ENCODE assay signal across 9 cellular contexts in the genomic region with DNA sequence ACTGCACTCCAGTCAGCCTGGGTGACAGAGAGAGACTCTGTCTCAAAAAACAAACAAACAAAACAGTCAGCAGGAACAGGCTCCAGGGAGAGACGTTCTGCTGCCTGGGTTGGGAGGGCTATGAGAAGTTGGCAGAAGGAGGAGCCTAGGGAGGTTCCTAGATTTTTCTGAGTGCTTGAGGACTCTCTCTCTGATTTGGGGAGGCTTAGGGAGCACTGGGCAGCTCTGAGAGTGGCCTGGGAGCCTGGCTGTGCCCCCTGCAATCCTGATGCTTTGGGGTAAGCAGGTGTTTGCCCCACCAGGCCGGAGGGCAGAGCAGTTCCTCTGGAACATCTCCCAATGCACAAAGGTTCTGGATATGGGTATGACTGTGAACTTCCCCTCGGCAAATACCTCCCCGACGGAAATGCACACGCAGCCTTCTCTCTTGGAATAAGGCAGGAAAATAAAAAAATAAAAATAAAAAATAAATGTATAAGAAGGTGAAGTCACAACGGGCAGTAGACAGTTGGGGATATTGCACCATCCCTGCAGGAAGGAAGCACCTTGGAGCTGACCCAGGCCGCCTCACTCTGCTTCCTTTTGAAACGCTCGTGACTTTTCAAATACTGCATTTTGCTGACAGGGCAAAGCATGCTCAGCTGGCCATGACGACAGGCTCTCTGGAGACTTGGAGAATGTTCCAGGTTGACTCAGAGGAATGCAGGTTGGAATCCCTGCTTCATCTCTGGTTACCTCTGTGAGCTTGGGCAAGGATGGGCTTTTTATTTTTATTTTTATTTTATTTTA. TPM values are rescaled to one million over a fixed set of nuclear protein-coding genes. Genes with fewer than 3 reads are reported as not detected.
DNase-seq lines count a peak whose midpoint lies in the region; ATAC-seq, FAIRE-seq and TF ChIP-seq lines count a peak whose summit lies in the region.
"Had no signal": no experiment of that assay in that cellular context is flagged by ENCODE, and none has a peak within 500 bp of the region (broad histone marks: within the 10 kb centered on the region; RNA-seq: fewer than 3 reads in every experiment).

No MANE protein-coding gene starts in this region.

- DNase-seq in HL-60 (ENCODE audit: low read depth in 1 of 2, low spot score in 1 of 2) (peak; percentile 81 to 92), astrocyte (ENCODE audit: low read depth) (peak; percentile 33), left ventricle myocardium superior (peak; percentile 73), spleen (peak; percentile 88), foreskin melanocyte (no peak), GOT3 (lab: John Stamatoyannopoulos, UW) (no peak)
- DNase-seq in stimulated activated naive CD8-positive, alpha-beta T cell treated with anti-CD3 and anti-CD28 coated beads, Interleukin-15, amount 100 ng/mL, for 72 hours = no peak
- DNase-seq in activated naive CD4-positive, alpha-beta T cell treated with anti-CD3 and anti-CD28 coated beads, Interleukin-2, amount 50 U/mL, for 16 hours = no peak
- DNase-seq: activated CD4-positive, alpha-beta T cell treated with anti-CD3 and anti-CD28 coated beads, Interleukin-2, amount 10 ng/mL, durations not matched to agents 7 days and 5 days had no signal

- TF ChIP-seq CTCF in HL-60 (IDR thresholded peaks at IDR 0.05; ENCODE audit: insufficient read depth, low read length) (no peak), astrocyte (IDR thresholded peaks at IDR 0.05; ENCODE audit: insufficient read depth, low read depth, low read length) (no peak), spleen (IDR thresholded peaks at IDR 0.05 in 8 of 11, conservative IDR thresholded peaks at IDR 0.05 in 3 of 11) (no peak)

- TF ChIP-seq POLR2A in spleen (IDR thresholded peaks at IDR 0.05) = no peak

- H3K9me3 Mint-ChIP-seq in astrocyte (ENCODE audit: unreplicated experiment) = peaks cover 3% of the 10 kb centered on the region
- H3K9me3 Mint-ChIP-seq in stimulated activated naive CD8-positive, alpha-beta T cell treated with anti-CD3 and anti-CD28 coated beads, Interleukin-15, amount 100 ng/mL, for 72 hours = no peaks in the 10 kb centered on the region
- H3K9me3 Mint-ChIP-seq: activated CD4-positive, alpha-beta T cell treated with anti-CD3 and anti-CD28 coated beads, Interleukin-2, amount 10 ng/mL, durations not matched to agents 7 days and 5 days had no signal

- ATAC-seq in left ventricle myocardium superior = peak; percentile 74
- no peak for ATAC-seq in stimulated activated naive CD8-positive, alpha-beta T cell treated with anti-CD3 and anti-CD28 coated beads, Interleukin-15, amount 100 ng/mL, for 72 hours

- no peak overlapping the region for H3K4me2 ChIP-seq in astrocyte (ENCODE audit: low read length)

- peak overlapping the region; percentile 98 for H3K27ac ChIP-seq in HL-60 (replicated peaks)
- no peak overlapping the region for H3K27ac ChIP-seq in astrocyte (ENCODE audit: low read depth, low read length)
- H3K27ac ChIP-seq in spleen = peak overlapping the region; percentile 71 to 92 (median 88)

- H3K9ac ChIP-seq in astrocyte (ENCODE audit: low read length) = no peak overlapping the region

- no peak overlapping the region for H2AFZ ChIP-seq in astrocyte (ENCODE audit: low read depth, low read length)

- FAIRE-seq in astrocyte (lab: Jason Lieb, UNC) = no peak

- H3K4me1 Mint-ChIP-seq in astrocyte (ENCODE audit: low read depth, unreplicated experiment) = no peaks in the 10 kb centered on the region
- no peaks in the 10 kb centered on the region for H3K4me1 Mint-ChIP-seq in stimulated activated naive CD8-positive, alpha-beta T cell treated with anti-CD3 and anti-CD28 coated beads, Interleukin-15, amount 100 ng/mL, for 72 hours
- H3K4me1 Mint-ChIP-seq: activated CD4-positive, alpha-beta T cell treated with anti-CD3 and anti-CD28 coated beads, Interleukin-2, amount 10 ng/mL, durations not matched to agents 7 days and 5 days had no signal

- H3K4me1 ChIP-seq in astrocyte (ENCODE audit: insufficient read depth, low read length) = peaks cover 19% of the 10 kb centered on the region
- H3K4me1 ChIP-seq in spleen = peaks cover 0 to 64% (median 41%) of the 10 kb centered on the region in 6 donors

- no peak overlapping the region for H3K4me3 Mint-ChIP-seq in astrocyte (ENCODE audit: unreplicated experiment)
- H3K4me3 Mint-ChIP-seq in stimulated activated naive CD8-positive, alpha-beta T cell treated with anti-CD3 and anti-CD28 coated beads, Interleukin-15, amount 100 ng/mL, for 72 hours = no peak overlapping the region
- H3K4me3 Mint-ChIP-seq: activated CD4-positive, alpha-beta T cell treated with anti-CD3 and anti-CD28 coated beads, Interleukin-2, amount 10 ng/mL, durations not matched to agents 7 days and 5 days had no signal

- peaks cover 7% of the 10 kb centered on the region for H3K27me3 Mint-ChIP-seq in astrocyte (ENCODE audit: low read depth, unreplicated experiment)
- peaks cover 16% of the 10 kb centered on the region for H3K27me3 Mint-ChIP-seq in stimulated activated naive CD8-positive, alpha-beta T cell treated with anti-CD3 and anti-CD28 coated beads, Interleukin-15, amount 100 ng/mL, for 72 hours

- no peaks in the 10 kb centered on the region for H3K36me3 ChIP-seq in astrocyte (ENCODE audit: insufficient read depth, low read length)
- no peaks in the 10 kb centered on the region for H3K36me3 ChIP-seq in spleen

- intact Hi-C loops in left ventricle myocardium superior (cut with micrococcal nuclease) (no loop called here), spleen (cut with DNase I; ENCODE audit: low total_unique reads) (no loop called here)

- H3K36me3 Mint-ChIP-seq in astrocyte (ENCODE audit: low read depth, unreplicated experiment) = no peaks in the 10 kb centered on the region

- H3K4me3 ChIP-seq in HL-60 (replicated peaks; ENCODE audit: insufficient read depth, low read length) (no peak overlapping the region), astrocyte (ENCODE audit: insufficient read depth, low read depth, low read length) (no peak overlapping the region), spleen (peak overlapping the region in 1 of 8 donors; percentile 39)

- H3K9me3 ChIP-seq in astrocyte (ENCODE audit: insufficient read depth, low read depth, low read length) (no peaks in the 10 kb centered on the region), spleen (peaks cover 0 to 5% (median 0%) of the 10 kb centered on the region in 8 donors)

- no peaks in the 10 kb centered on the region for H3K79me2 ChIP-seq in astrocyte (ENCODE audit: insufficient read depth, low read length)

- H3K27ac Mint-ChIP-seq in astrocyte (ENCODE audit: unreplicated experiment) = no peak overlapping the region
- H3K27ac Mint-ChIP-seq in stimulated activated naive CD8-positive, alpha-beta T cell treated with anti-CD3 and anti-CD28 coated beads, Interleukin-15, amount 100 ng/mL, for 72 hours = no peak overlapping the region
- H3K27ac Mint-ChIP-seq: activated CD4-positive, alpha-beta T cell treated with anti-CD3 and anti-CD28 coated beads, Interleukin-2, amount 10 ng/mL, durations not matched to agents 7 days and 5 days had no signal

- no peaks in the 10 kb centered on the region for H4K20me1 ChIP-seq in astrocyte (ENCODE audit: insufficient read depth, low read length)

- 9 to 19% (median 14%) methylated on average over 11 of the region's 11 CpGs for WGBS in spleen, 5 donors

- H3K27me3 ChIP-seq in HL-60 (ENCODE audit: insufficient read depth, poor library complexity, severe bottlenecking) = no peaks in the 10 kb centered on the region
- H3K27me3 ChIP-seq in astrocyte (ENCODE audit: insufficient read depth, low read length) = no peaks in the 10 kb centered on the region
- H3K27me3 ChIP-seq in spleen (replicated peaks in 1 of 7) = peaks cover 0 to 22% (median 0%) of the 10 kb centered on the region in 7 donors

RNA-seq across cellular contexts. Expression of a gene that starts 26.5 kb away (rescaled TPM):
- total RNA-seq in astrocyte (41.9 and 42.2 TPM in 2 replicates), left ventricle myocardium superior (10.4 TPM), spleen (100 to 1,000 TPM in 2 of 7 donors, 10 to 100 TPM in 5; 23.0 to 197 (median 80.0) TPM)
- polyA plus RNA-seq in spleen = 100 to 1,000 TPM in 2 of 3 donors, 10 to 100 TPM in 1; 22.4 to 279 (median 148) TPM
- total RNA-seq: activated CD4-positive, alpha-beta T cell treated with anti-CD3 and anti-CD28 coated beads, Interleukin-2, amount 10 ng/mL, durations not matched to agents 7 days and 5 days had no signal

RNA-seq across cellular contexts. Expression of a gene that starts 48.0 kb away (rescaled TPM):
- 61.2 and 68.3 TPM in 2 replicates for total RNA-seq in astrocyte
- 22.2 TPM for total RNA-seq in left ventricle myocardium superior
- 10 to 100 TPM; 31.0 to 42.6 (median 34.8) TPM for total RNA-seq in spleen
- polyA plus RNA-seq in spleen = 10 to 100 TPM; 37.4 to 48.0 (median 38.7) TPM

RNA-seq across cellular contexts. Expression of a gene that starts 48.4 kb away (rescaled TPM):
- 265 and 298 TPM in 2 replicates for total RNA-seq in astrocyte
- total RNA-seq in left ventricle myocardium superior = 140 TPM
- 100 to 1,000 TPM; 135 to 261 (median 158) TPM for total RNA-seq in spleen
- 100 to 1,000 TPM; 164 to 248 (median 196) TPM for polyA plus RNA-seq in spleen

Comparison
In these comparisons a context has a peak if more than half of its experiments do, and no peak if none do; other contexts are left out.
1. DNase-seq: peak in HL-60 (2 of 2), astrocyte (single experiment), left ventricle myocardium superior (single experiment) and spleen (single experiment); none in foreskin melanocyte (single experiment), stimulated activated naive CD8-positive, alpha-beta T cell treated with anti-CD3 and anti-CD28 coated beads, Interleukin-15, amount 100 ng/mL, for 72 hours (0 of 2), GOT3 (single experiment) and activated naive CD4-positive, alpha-beta T cell treated with anti-CD3 and anti-CD28 coated beads, Interleukin-2, amount 50 U/mL, for 16 hours (single experiment).